15 cellular contexts compared by ENCODE assay signal in genomic region chr5:59640411-59640810, GRCh38.
A peak's percentile ranks its signal among the peaks of the same experiment; 100 is the strongest.
DNase-seq lines count a peak whose midpoint lies in the region; TF ChIP-seq lines count a peak whose summit lies in the region.
"Had no signal": no experiment of that assay in that cellular context is flagged by ENCODE, and none has a peak within 500 bp of the region (broad histone marks: within the 10 kb centered on the region; RNA-seq: fewer than 3 reads in every experiment).

No MANE protein-coding gene starts in this region.

- TF ChIP-seq POLR2A in esophagus squamous epithelium (IDR thresholded peaks at IDR 0.05) = no peak

- DNase-seq in ACHN = peak; percentile 25
- DNase-seq in HT1080 (ENCODE audit: low read depth) = peak; percentile 22
- peak; percentile 40 for DNase-seq in brain microvascular endothelial cell
- DNase-seq in medulla oblongata (ENCODE audit: extremely low spot score) = peak; percentile 33
- DNase-seq in mesenteric fat pad (ENCODE audit: low spot score) = no peak
- no peak for DNase-seq in SHP77 (lab: John Stamatoyannopoulos, UW)
- no peak for DNase-seq in NCI-H2227 (lab: John Stamatoyannopoulos, UW; ENCODE audit: unreplicated experiment)
- DNase-seq in esophagus squamous epithelium (lab: John Stamatoyannopoulos, UW) = no peak
- DNase-seq: activated CD4-positive, alpha-beta T cell treated with anti-CD3 and anti-CD28 coated beads for 48 hours; DND-41; NCI-H2081; retina; stimulated activated CD4-positive, alpha-beta T cell treated with anti-CD3 and anti-CD28 coated beads, Interleukin-2, amount 100 ng/mL, for 48 hours; transverse colon had no signal

- intact Hi-C loops in esophagus squamous epithelium (cut with DNase I) = no loop called here

- TF ChIP-seq CTCF in brain microvascular endothelial cell (IDR thresholded peaks at IDR 0.05; ENCODE audit: low read depth, low read length, missing control alignments) = no peak
- TF ChIP-seq CTCF in esophagus squamous epithelium (IDR thresholded peaks at IDR 0.05) = no peak

- H3K27ac ChIP-seq in brain microvascular endothelial cell (no peak overlapping the region), esophagus squamous epithelium (no peak overlapping the region)
- H3K27ac ChIP-seq: coronary artery, transverse colon had no signal

- in situ Hi-C loops in ACHN (cut with HindIII; ENCODE audit: low pct_ligation_motif_present, low pct_unique_long_range_greater_than_20kb, low sequenced_read_pairs) (no loop called here), brain microvascular endothelial cell (cut with HindIII; ENCODE audit: low pct_ligation_motif_present, low sequenced_read_pairs) (no loop called here)

- H3K4me1 ChIP-seq in esophagus squamous epithelium = no peaks in the 10 kb centered on the region
- H3K4me1 ChIP-seq: transverse colon had no signal

- H3K4me3 ChIP-seq in brain microvascular endothelial cell (ENCODE audit: low read depth, low read length) (no peak overlapping the region), esophagus squamous epithelium (no peak overlapping the region)
- H3K4me3 ChIP-seq: coronary artery, transverse colon had no signal

- 93 to 100% methylated on average over 1 of the region's 1 CpG for WGBS in esophagus squamous epithelium, 2 donors

- H3K36me3 ChIP-seq in brain microvascular endothelial cell (replicated peaks) (no peaks in the 10 kb centered on the region), esophagus squamous epithelium (no peaks in the 10 kb centered on the region)
- H3K36me3 ChIP-seq: transverse colon had no signal

- H3K27me3 ChIP-seq in brain microvascular endothelial cell (replicated peaks) (no peaks in the 10 kb centered on the region), esophagus squamous epithelium (no peaks in the 10 kb centered on the region)
- H3K27me3 ChIP-seq: transverse colon had no signal

- no peaks in the 10 kb centered on the region for H3K9me3 ChIP-seq in esophagus squamous epithelium
- H3K9me3 ChIP-seq: transverse colon had no signal

Comparison
In these comparisons a context has a peak if more than half of its experiments do, and no peak if none do; other contexts are left out.
1. DNase-seq: peak in ACHN (single experiment), HT1080 (single experiment), brain microvascular endothelial cell (single experiment) and medulla oblongata (single experiment); none in mesenteric fat pad (single experiment), SHP77 (0 of 2), NCI-H2227 (single experiment) and esophagus squamous epithelium (single experiment).